ENCODE assay signal across 22 cellular contexts in the genomic region with DNA sequence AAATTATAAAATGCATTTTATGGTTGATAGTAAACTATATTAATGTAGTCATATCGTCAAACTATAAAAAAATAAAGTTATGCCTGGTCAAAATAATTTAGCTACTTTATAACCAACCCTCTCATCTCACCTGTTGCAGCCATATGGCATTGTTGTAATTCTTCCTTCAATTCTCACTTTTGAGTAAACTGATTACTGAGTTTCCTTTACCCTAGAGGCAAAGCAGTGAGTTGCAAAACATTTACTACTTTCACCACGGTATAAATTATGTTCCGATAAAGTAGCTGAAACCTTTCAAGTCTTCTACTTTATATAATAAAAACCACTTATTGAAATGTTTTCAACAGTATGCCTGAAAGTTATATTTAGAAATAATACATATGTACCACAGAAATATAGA.
DNase-seq lines count a peak whose midpoint lies in the region; TF ChIP-seq lines count a peak whose summit lies in the region.
"Had no signal": no experiment of that assay in that cellular context is flagged by ENCODE, and none has a peak within 500 bp of the region (broad histone marks: within the 10 kb centered on the region; RNA-seq: fewer than 3 reads in every experiment).

No MANE protein-coding gene starts in this region.

- POLR2A ChIA-PET in OCI-LY7 (lab: Charles Lee) = no interaction called here

- H4K20me1 ChIP-seq in OCI-LY7 (ENCODE audit: insufficient read depth, low read length) = no peaks in the 10 kb centered on the region

- CTCF ChIA-PET in OCI-LY7 (lab: Charles Lee; ENCODE audit: unreplicated experiment) = no interaction called here

- H3K36me3 Mint-ChIP-seq in endothelial cell (ENCODE audit: low read depth, unreplicated experiment) (no peaks in the 10 kb centered on the region), type B pancreatic cell (no peaks in the 10 kb centered on the region)

- no peak overlapping the region for H2BK15ac ChIP-seq in neuronal stem cell (ENCODE audit: low read length)

- no peak overlapping the region for H2BK5ac ChIP-seq in neuronal stem cell (ENCODE audit: low read length)

- no TSS peak for BruUV-seq in OCI-LY7 (replicated peaks; lab: Mats Ljungman, UMichigan)

- peak; percentile 41; the same call in 1 of the 2 replicates for TF ChIP-seq CTCF in OCI-LY7 (conservative IDR thresholded peaks at IDR 0.05; ENCODE audit: low read length)
- TF ChIP-seq CTCF in endothelial cell (IDR thresholded peaks at IDR 0.05; ENCODE audit: unreplicated experiment) = peak; percentile 48
- peak; percentile 54 for TF ChIP-seq CTCF in type B pancreatic cell (conservative IDR thresholded peaks at IDR 0.05)

- no peak overlapping the region for H3K27ac Mint-ChIP-seq in endothelial cell (ENCODE audit: unreplicated experiment)
- no peak overlapping the region for H3K27ac Mint-ChIP-seq in type B pancreatic cell
- H3K27ac Mint-ChIP-seq: CD14-positive monocyte, IgD-negative memory B cell had no signal

- H3K9me2 ChIP-seq in OCI-LY7 (ENCODE audit: insufficient read depth, low read length) = no peaks in the 10 kb centered on the region

- H3K9me3 ChIP-seq in OCI-LY7 (ENCODE audit: low read length) (no peaks in the 10 kb centered on the region), neuronal stem cell (replicated peaks in 1 of 2; ENCODE audit: control insufficient read depth in 2 of 2, insufficient read depth in 1 of 2, low read depth in 1 of 2, low read length in 2 of 2) (no peaks in the 10 kb centered on the region)
- H3K9me3 ChIP-seq: Peyer's patch had no signal

- H3K36me3 ChIP-seq in OCI-LY7 (ENCODE audit: insufficient read depth, low read length) = no peaks in the 10 kb centered on the region
- H3K36me3 ChIP-seq in neuronal stem cell (replicated peaks in 1 of 2; ENCODE audit: control insufficient read depth in 2 of 2, insufficient read depth in 2 of 2, low read length in 2 of 2) = peaks cover 0 to 5% of the 10 kb centered on the region in 2 donors
- H3K36me3 ChIP-seq: Peyer's patch had no signal

- no peak overlapping the region for H3K4me3 Mint-ChIP-seq in endothelial cell (ENCODE audit: unreplicated experiment)
- no peak overlapping the region for H3K4me3 Mint-ChIP-seq in type B pancreatic cell
- H3K4me3 Mint-ChIP-seq: CD14-positive monocyte, IgD-negative memory B cell had no signal

- no peak overlapping the region for H3K23ac ChIP-seq in neuronal stem cell (ENCODE audit: low read depth, low read length, poor library complexity)

- H2BK12ac ChIP-seq in neuronal stem cell (ENCODE audit: low read length) = no peak overlapping the region

- H3K4me2 ChIP-seq in OCI-LY7 (ENCODE audit: low read length) = no peak overlapping the region
- H3K4me2 ChIP-seq in neuronal stem cell (ENCODE audit: insufficient read depth, low read length, poor library complexity, severe bottlenecking) = no peak overlapping the region

- H3K9ac ChIP-seq in neuronal stem cell (ENCODE audit: low read depth, low read length, poor library complexity) = no peak overlapping the region

- no peaks in the 10 kb centered on the region for H3K27me3 ChIP-seq in neuronal stem cell (ENCODE audit: control insufficient read depth in 3 of 3, insufficient read depth in 3 of 3, low read depth in 1 of 3, low read length in 3 of 3)
- H3K27me3 ChIP-seq: Peyer's patch had no signal

- H2AFZ ChIP-seq in OCI-LY7 (ENCODE audit: low read length) = no peak overlapping the region
- H2AFZ ChIP-seq in neuronal stem cell (ENCODE audit: low read length) = no peak overlapping the region

- no peak overlapping the region for H2AK5ac ChIP-seq in neuronal stem cell (ENCODE audit: low read depth, low read length)

- H3K18ac ChIP-seq in neuronal stem cell (ENCODE audit: low read length) = no peak overlapping the region

- no CpG with 5 or more reads among the region's 3 CpGs for WGBS in neuronal stem cell (ENCODE audit: extremely low coverage in 2 of 2, insufficient read length in 2 of 2, insufficient replicate concordance in 1 of 2), 2 donors

- H3K4me1 ChIP-seq in OCI-LY7 (ENCODE audit: insufficient read depth, low read length, poor library complexity, severe bottlenecking) = no peaks in the 10 kb centered on the region
- no peaks in the 10 kb centered on the region for H3K4me1 ChIP-seq in neuronal stem cell (ENCODE audit: control insufficient read depth in 2 of 2, insufficient read depth in 1 of 2, low read depth in 1 of 2, low read length in 2 of 2)
- H3K4me1 ChIP-seq: Peyer's patch had no signal

- H3K14ac ChIP-seq in neuronal stem cell (ENCODE audit: low read length) = no peak overlapping the region

- no peak overlapping the region for H4K91ac ChIP-seq in neuronal stem cell (ENCODE audit: low read depth, low read length, poor library complexity)

- H3K9me3 Mint-ChIP-seq in endothelial cell (ENCODE audit: unreplicated experiment) (no peaks in the 10 kb centered on the region), type B pancreatic cell (no peaks in the 10 kb centered on the region)
- H3K9me3 Mint-ChIP-seq: IgD-negative memory B cell had no signal

- intact Hi-C loops in OCI-LY7 (cut with micrococcal nuclease; ENCODE audit: unreplicated experiment) = no loop called here
- intact Hi-C loops in posterior vena cava (cut with DNase I) = no loop called here

- H3K4me1 Mint-ChIP-seq in endothelial cell (ENCODE audit: unreplicated experiment) = peaks cover 9% of the 10 kb centered on the region
- H3K4me1 Mint-ChIP-seq in type B pancreatic cell (ENCODE audit: unreplicated experiment) = no peaks in the 10 kb centered on the region
- H3K4me1 Mint-ChIP-seq: IgD-negative memory B cell had no signal

- H3K79me2 ChIP-seq in OCI-LY7 (ENCODE audit: insufficient read depth, low read depth, low read length) = no peaks in the 10 kb centered on the region

- no peak overlapping the region for H3K4ac ChIP-seq in neuronal stem cell (ENCODE audit: low read length)

- H3K27ac ChIP-seq in OCI-LY7 (ENCODE audit: low read depth, low read length, poor library complexity, severe bottlenecking) = no peak overlapping the region
- no peak overlapping the region for H3K27ac ChIP-seq in neuronal stem cell (replicated peaks; ENCODE audit: low read length)
- H3K27ac ChIP-seq: Peyer's patch had no signal

- H3K4me3 ChIP-seq in OCI-LY7 (ENCODE audit: low read depth, low read length, poor library complexity, severe bottlenecking) (no peak overlapping the region), neuronal stem cell (ENCODE audit: low read length in 2 of 2) (no peak overlapping the region)
- H3K4me3 ChIP-seq: Peyer's patch had no signal

- no peak overlapping the region for H2BK120ac ChIP-seq in neuronal stem cell (ENCODE audit: low read depth, low read length)

- DNase-seq in NOMO-1 treated with DMSO at 0.1 percent for 48 hours (lab: John Stamatoyannopoulos, UW; ENCODE audit: unreplicated experiment) = peak; percentile 14
- no peak for DNase-seq in NOMO-1 (lab: John Stamatoyannopoulos, UW; ENCODE audit: unreplicated experiment in 2 of 2)
- no peak for DNase-seq in OCI-LY7 (ENCODE audit: low spot score)
- no peak for DNase-seq in endothelial cell (ENCODE audit: low spot score)
- DNase-seq in type B pancreatic cell (ENCODE audit: extremely low spot score, unreplicated experiment) = no peak
- no peak for DNase-seq in nucleus accumbens (lab: John Stamatoyannopoulos, UW)
- DNase-seq in posterior vena cava (ENCODE audit: low spot score) = no peak
- no peak for DNase-seq in neuronal stem cell (ENCODE audit: low spot score)
- DNase-seq: 8988T, DMS53, GDM1, H7, Karpas-422, NCI-H1048, NCI-H1417 treated with DMSO at 0.1 percent for 48 hours, NCI-H187, NCI-H2227 treated with DMSO at 0.1 percent for 48 hours, NCI-H510A, NCI-H748 treated with DMSO at 0.1 percent for 48 hours, Peyer's patch had no signal

- H3K79me1 ChIP-seq in neuronal stem cell (ENCODE audit: low read depth, low read length) = no peaks in the 10 kb centered on the region

- H3K27me3 Mint-ChIP-seq in endothelial cell (ENCODE audit: unreplicated experiment) (no peaks in the 10 kb centered on the region), type B pancreatic cell (no peaks in the 10 kb centered on the region)
- H3K27me3 Mint-ChIP-seq: IgD-negative memory B cell had no signal

- H4K8ac ChIP-seq in neuronal stem cell (ENCODE audit: low read depth, low read length) = no peak overlapping the region
